ENCODE assay signal across 27 cellular contexts in the genomic region with DNA sequence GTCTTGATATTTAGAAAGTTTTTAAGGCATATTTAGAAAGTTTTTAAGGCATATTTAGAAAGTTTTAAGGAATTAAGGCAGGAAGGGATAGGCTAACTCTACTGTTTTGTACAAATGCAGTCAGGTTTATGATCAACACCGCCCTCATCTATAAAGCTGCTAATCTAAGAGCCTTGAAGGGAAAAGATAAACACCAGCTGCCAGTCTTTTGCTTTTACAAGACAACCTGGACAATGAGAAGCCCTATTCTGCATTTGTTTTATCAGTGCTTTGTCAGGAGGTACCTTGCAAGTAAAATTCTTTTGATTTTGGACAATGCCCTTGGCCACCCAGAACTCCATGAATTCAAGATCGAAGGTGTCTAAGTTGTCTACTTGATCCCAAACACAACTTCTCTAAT. TPM values are rescaled to one million over a fixed set of nuclear protein-coding genes. Genes with fewer than 3 reads are reported as not detected.
A peak's percentile ranks its signal among the peaks of the same experiment; 100 is the strongest.
DNase-seq lines count a peak whose midpoint lies in the region; ATAC-seq, FAIRE-seq and TF ChIP-seq lines count a peak whose summit lies in the region.
"Had no signal": no experiment of that assay in that cellular context is flagged by ENCODE, and none has a peak within 500 bp of the region (broad histone marks: within the 10 kb centered on the region; RNA-seq: fewer than 3 reads in every experiment).

No MANE protein-coding gene starts in this region.

- H3K4me1 ChIP-seq in A549: peaks cover 52% of the 10 kb centered on the region
- H3K4me1 ChIP-seq in colonic mucosa: peaks cover 25% of the 10 kb centered on the region

- 51% methylated on average over 2 of the region's 2 CpGs for WGBS in A549 (ENCODE audit: missing lambda C conversion rate)

- ATAC-seq in A549 (no peak), T-helper 17 cell (no peak)
- ATAC-seq: GM23338 had no signal

- CTCF ChIA-PET in A549 (lab: Yijun Ruan, JAX): no interaction called here

- H3K27ac ChIP-seq in A549 (peak overlapping the region; percentile 34 to 87; a peak in 4 of 6 replicates), colonic mucosa (peak overlapping the region; percentile 64)
- H3K27ac ChIP-seq: PC-9, SJSA1 had no signal

- no peaks in the 10 kb centered on the region for H3K9me3 ChIP-seq in A549
- H3K9me3 ChIP-seq in colonic mucosa: no peaks in the 10 kb centered on the region
- no peaks in the 10 kb centered on the region for H3K9me3 ChIP-seq in T-helper 17 cell (ENCODE audit: control insufficient read depth, low read length, poor library complexity, severe bottlenecking)
- H3K9me3 ChIP-seq: SJSA1 had no signal

- H3K36me3 Mint-ChIP-seq in progenitor cell of endocrine pancreas (ENCODE audit: insufficient read depth): no peaks in the 10 kb centered on the region
- no peaks in the 10 kb centered on the region for H3K36me3 Mint-ChIP-seq in T-helper 17 cell (ENCODE audit: low read depth)

- no peaks in the 10 kb centered on the region for H3K9me3 Mint-ChIP-seq in progenitor cell of endocrine pancreas (ENCODE audit: low read depth)
- H3K9me3 Mint-ChIP-seq: CD4-positive, alpha-beta memory T cell; GM23338; H9; HFFc6 had no signal

- H3K36me3 ChIP-seq in colonic mucosa: no peaks in the 10 kb centered on the region
- H3K36me3 ChIP-seq: SJSA1 had no signal

- POLR2A ChIA-PET in A549 (lab: Yijun Ruan, JAX): no interaction called here

- TF ChIP-seq CTCF in A549 (IDR thresholded peaks at IDR 0.05) (no peak), colonic mucosa (IDR thresholded peaks at IDR 0.05) (no peak), progenitor cell of endocrine pancreas (IDR thresholded peaks at IDR 0.05; ENCODE audit: unreplicated experiment) (no peak), GM20000 (IDR thresholded peaks at IDR 0.05; ENCODE audit: extremely low read depth, missing control alignments) (no peak)

- H3K4me1 Mint-ChIP-seq in progenitor cell of endocrine pancreas (ENCODE audit: low read depth) (peaks cover 9% of the 10 kb centered on the region), T-helper 17 cell (peaks cover 9% of the 10 kb centered on the region)

- DNase-seq in A549 (ENCODE audit: low read depth in 1 of 2, low spot score in 1 of 2) (no peak), HT-29 (ENCODE audit: low spot score) (peak; percentile 62), colonic mucosa (peak; percentile 53), progenitor cell of endocrine pancreas (ENCODE audit: low spot score, unreplicated experiment) (no peak), GM20000 (ENCODE audit: low spot score) (no peak), T-helper 17 cell (no peak), cortex of kidney (lab: John Stamatoyannopoulos, UW) (no peak), RPMI8226 (no peak)
- DNase-seq: C1 segment of cervical spinal cord; CD4-positive, alpha-beta memory T cell; COR-L47; H9; HFFc6; KBM-7; MV-4-11; NCI-H1694; NCI-H2029 treated with DMSO at 0.1 percent for 48 hours; NCI-H2227 treated with DMSO at 0.1 percent for 48 hours; NCI-H510A; NCI-H774; PC-9; Right ventricle myocardium superior had no signal

- TF ChIP-seq POLR2A in A549 (IDR thresholded peaks at IDR 0.05; ENCODE audit: low read length): no peak

- H3K27me3 ChIP-seq in colonic mucosa: no peaks in the 10 kb centered on the region
- H3K27me3 ChIP-seq: SJSA1 had no signal

- intact Hi-C loops in colonic mucosa (cut with DNase I): no loop called here

- H3K4me2 ChIP-seq in A549: 0 out of 3 replicates have a peak overlapping the region, but pooled peaks have one; percentile 9
- H3K4me2 ChIP-seq: GM23338, PC-9 had no signal

- FAIRE-seq in A549 (lab: Jason Lieb, UNC): no peak
- FAIRE-seq: A204.1, GM18507 had no signal

- no peak for TF ChIP-seq EP300 in A549 (IDR thresholded peaks at IDR 0.05)

- H3K27ac Mint-ChIP-seq in progenitor cell of endocrine pancreas: peak overlapping the region; percentile 21
- no peak overlapping the region for H3K27ac Mint-ChIP-seq in T-helper 17 cell
- H3K27ac Mint-ChIP-seq: CD4-positive, alpha-beta memory T cell; GM23338; H9; HFFc6 had no signal

- TF ChIP-seq RAD21 in A549 (conservative IDR thresholded peaks at IDR 0.05 in 1 of 2, IDR thresholded peaks at IDR 0.05 in 1 of 2): no peak

- H3K9ac ChIP-seq in colonic mucosa (ENCODE audit: low read depth in 2 of 2, low read length in 2 of 2): no peak overlapping the region

- H3K4me3 ChIP-seq in A549 (no peak overlapping the region), colonic mucosa (no peak overlapping the region)
- H3K4me3 ChIP-seq: GM23338, PC-9, SJSA1 had no signal

- H3K27me3 Mint-ChIP-seq in progenitor cell of endocrine pancreas (no peaks in the 10 kb centered on the region), T-helper 17 cell (no peaks in the 10 kb centered on the region)
- H3K27me3 Mint-ChIP-seq: CD4-positive, alpha-beta memory T cell had no signal

- H3K4me3 Mint-ChIP-seq in progenitor cell of endocrine pancreas (ENCODE audit: low read depth) (no peak overlapping the region), T-helper 17 cell (no peak overlapping the region)
- H3K4me3 Mint-ChIP-seq: CD4-positive, alpha-beta memory T cell; GM23338; H9; HFFc6 had no signal

TF ChIP-seq in A549, 52 proteins besides CTCF, POLR2A, EP300 and RAD21:
- TF ChIP-seq ZC3H11A (IDR thresholded peaks at IDR 0.05): no peak
- TF ChIP-seq, protein P1, sequence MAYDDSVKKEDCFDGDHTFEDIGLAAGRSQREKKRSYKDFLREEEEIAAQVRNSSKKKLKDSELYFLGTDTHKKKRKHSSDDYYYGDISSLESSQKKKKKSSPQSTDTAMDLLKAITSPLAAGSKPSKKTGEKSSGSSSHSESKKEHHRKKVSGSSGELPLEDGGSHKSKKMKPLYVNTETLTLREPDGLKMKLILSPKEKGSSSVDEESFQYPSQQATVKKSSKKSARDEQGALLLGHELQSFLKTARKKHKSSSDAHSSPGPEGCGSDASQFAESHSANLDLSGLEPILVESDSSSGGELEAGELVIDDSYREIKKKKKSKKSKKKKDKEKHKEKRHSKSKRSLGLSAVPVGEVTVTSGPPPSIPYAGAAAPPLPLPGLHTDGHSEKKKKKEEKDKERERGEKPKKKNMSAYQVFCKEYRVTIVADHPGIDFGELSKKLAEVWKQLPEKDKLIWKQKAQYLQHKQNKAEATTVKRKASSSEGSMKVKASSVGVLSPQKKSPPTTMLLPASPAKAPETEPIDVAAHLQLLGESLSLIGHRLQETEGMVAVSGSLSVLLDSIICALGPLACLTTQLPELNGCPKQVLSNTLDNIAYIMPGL (CRISPR knock-in tag; IDR thresholded peaks at IDR 0.05; ENCODE audit: borderline replicate concordance): no peak
- TF ChIP-seq, protein P2, sequence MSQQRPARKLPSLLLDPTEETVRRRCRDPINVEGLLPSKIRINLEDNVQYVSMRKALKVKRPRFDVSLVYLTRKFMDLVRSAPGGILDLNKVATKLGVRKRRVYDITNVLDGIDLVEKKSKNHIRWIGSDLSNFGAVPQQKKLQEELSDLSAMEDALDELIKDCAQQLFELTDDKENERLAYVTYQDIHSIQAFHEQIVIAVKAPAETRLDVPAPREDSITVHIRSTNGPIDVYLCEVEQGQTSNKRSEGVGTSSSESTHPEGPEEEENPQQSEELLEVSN (IDR thresholded peaks at IDR 0.05; ENCODE audit: borderline replicate concordance, low read depth): no peak
- no peak for TF ChIP-seq MAFK (IDR thresholded peaks at IDR 0.05; ENCODE audit: partially characterized antibody)
- no peak for TF ChIP-seq FOSB (CRISPR knock-in tag; IDR thresholded peaks at IDR 0.05)
- TF ChIP-seq HOXA7 (CRISPR knock-in tag; IDR thresholded peaks at IDR 0.05): no peak
- TF ChIP-seq FOSL2 (IDR thresholded peaks at IDR 0.05): no peak
- TF ChIP-seq FOSL2 (CRISPR knock-in tag; IDR thresholded peaks at IDR 0.05): no peak

RNA-seq across cellular contexts. Expression of gene IL15, which starts 39.7 kb away (rescaled TPM):
- polyA plus RNA-seq in A549 (2011; rRNA removed) (24.0 and 32.3 TPM in 2 replicates), A549 (2017; fragmentation: RNase III; extraction: RNeasy Plus Mini Kit Qiagen cat#74134 plus additional on column Dnase treatment) (12.7 to 16.2 TPM (median 14.1 TPM) in 3 replicates)
- 7.5 and 8.4 TPM in 2 replicates for polyA plus RNA-seq in A549 (2012; cell fraction: cytosol; rRNA removed)
- 14.6 and 15.2 TPM in 2 replicates for polyA plus RNA-seq in A549 (2012; cell fraction: nucleus; rRNA removed)
- 16.2 and 17.4 TPM in 2 replicates for polyA minus RNA-seq in A549 (2011; rRNA and poly(A)+ RNA removed)
- 3.7 and 4.1 TPM in 2 replicates for total RNA-seq in HT-29 (2014; rRNA removed; shearing (Covaris generic))
- total RNA-seq in colonic mucosa (1 to 10 TPM; 2.7 to 4.9 TPM), progenitor cell of endocrine pancreas (0.98 and 1.3 TPM in 2 replicates), T-helper 17 cell (1 to 10 TPM; 3.2 to 4.7 TPM)
- total RNA-seq: G401 had no signal

Comparison
In these comparisons a context has a peak if more than half of its experiments do, and no peak if none do; other contexts are left out.
1. DNase-seq: peak in HT-29 (single experiment) and colonic mucosa (single experiment); none in A549 (0 of 2), progenitor cell of endocrine pancreas (single experiment), GM20000 (single experiment), T-helper 17 cell (0 of 3), cortex of kidney (single experiment) and RPMI8226 (single experiment).